37 cellular contexts compared by ENCODE assay signal in the genomic region with DNA sequence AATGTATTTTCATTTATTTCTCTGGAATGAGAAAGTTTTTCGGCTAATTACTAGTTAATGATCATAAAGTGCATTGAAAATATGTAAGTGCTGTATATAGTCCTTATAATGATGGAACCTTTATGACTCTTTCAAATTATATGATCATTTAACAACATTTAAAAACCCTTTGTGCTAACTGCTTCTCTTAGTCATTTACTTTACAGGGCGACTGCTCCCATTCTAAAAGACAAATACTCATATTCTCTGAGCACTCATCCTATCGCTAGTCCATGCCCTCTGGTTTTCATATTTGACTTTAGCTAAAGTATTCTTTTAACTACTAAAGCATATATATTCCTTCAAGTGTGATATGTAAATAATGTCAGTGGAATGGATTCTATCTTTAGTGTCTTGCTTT.
"Had no signal": no experiment of that assay in that cellular context is flagged by ENCODE, and none has a peak within 500 bp of the region (broad histone marks: within the 10 kb centered on the region; RNA-seq: fewer than 3 reads in every experiment).

No MANE protein-coding gene starts in this region.

- H3K36me3 ChIP-seq: ascending aorta, cardiac muscle cell, WERI-Rb-1 had no signal

- ATAC-seq: activated CD4-positive, alpha-beta T cell treated with anti-CD3 and anti-CD28 coated beads for 36 hours; activated CD4-positive, CD25-positive, alpha-beta regulatory T cell treated with anti-CD3 and anti-CD28 coated beads, Interleukin-2, amount 50 U/mL, for 24 hours; activated CD8-positive, alpha-beta memory T cell treated with anti-CD3 and anti-CD28 coated beads, Interleukin-2, amount 10 ng/mL, durations not matched to agents 7 days and 5 days; activated CD8-positive, alpha-beta T cell treated with anti-CD3 and anti-CD28 coated beads, Interleukin-2, amount 10 ng/mL, durations not matched to agents 7 days and 5 days; activated naive CD8-positive, alpha-beta T cell treated with anti-CD3 and anti-CD28 coated beads, Interleukin-2, amount 50 U/mL, for 24 hours; WTC11 had no signal

- H3K27ac ChIP-seq: ascending aorta, cardiac muscle cell, WERI-Rb-1 had no signal

- H3K36me3 Mint-ChIP-seq: activated CD8-positive, alpha-beta memory T cell treated with anti-CD3 and anti-CD28 coated beads, Interleukin-2, amount 10 ng/mL, durations not matched to agents 7 days and 5 days; activated naive CD4-positive, alpha-beta T cell treated with anti-CD3 and anti-CD28 coated beads, Interleukin-2, amount 10 ng/mL, durations not matched to agents 7 days and 5 days; activated naive CD4-positive, alpha-beta T cell treated with anti-CD3 and anti-CD28 coated beads, Interleukin-2, amount 50 U/mL, for 24 hours; activated naive CD8-positive, alpha-beta T cell; activated naive CD8-positive, alpha-beta T cell treated with anti-CD3 and anti-CD28 coated beads, Interleukin-2, amount 10 ng/mL, durations not matched to agents 7 days and 5 days; brain; WTC11 had no signal

- H3K9me3 Mint-ChIP-seq: activated CD4-positive, alpha-beta memory T cell treated with anti-CD3 and anti-CD28 coated beads, Interleukin-2, amount 10 ng/mL, durations not matched to agents 7 days and 5 days; activated CD4-positive, alpha-beta T cell treated with anti-CD3 and anti-CD28 coated beads, Interleukin-2, amount 10 ng/mL, durations not matched to agents 7 days and 5 days; activated naive CD4-positive, alpha-beta T cell treated with anti-CD3 and anti-CD28 coated beads, Interleukin-2, amount 10 ng/mL, durations not matched to agents 7 days and 5 days; activated naive CD4-positive, alpha-beta T cell treated with anti-CD3 and anti-CD28 coated beads, Interleukin-2, amount 50 U/mL, for 24 hours; activated naive CD8-positive, alpha-beta T cell treated with anti-CD3 and anti-CD28 coated beads, Interleukin-2, amount 10 ng/mL, durations not matched to agents 7 days and 5 days; activated naive CD8-positive, alpha-beta T cell treated with anti-CD3 and anti-CD28 coated beads, Interleukin-2, amount 50 U/mL, for 24 hours; activated T-cell treated with anti-CD3 and anti-CD28 coated beads, Interleukin-2, amount 50 U/mL, for 24 hours; activated T-helper 2 cell treated with anti-CD3 and anti-CD28 coated beads, Interferon-gamma antibody, Interleukin-2, Interleukin-4, amounts not matched to agents 10 μg/mL and 5 μg/mL and 100 μg/mL, durations not matched to agents 14 hours and 24 hours and 36 hours; brain; T-helper 1 cell treated with Interleukin-12 subunit alpha and Interleukin-12 subunit beta and Interleukin-4 antibody, amounts not matched to agents 30 μg/mL and 1 μg/mL, for 36 hours; WTC11 had no signal

- H3K27me3 Mint-ChIP-seq: activated CD4-positive, alpha-beta memory T cell treated with anti-CD3 and anti-CD28 coated beads, Interleukin-2, amount 10 ng/mL, durations not matched to agents 7 days and 5 days; activated CD4-positive, alpha-beta T cell treated with anti-CD3 and anti-CD28 coated beads for 36 hours; activated CD4-positive, alpha-beta T cell treated with anti-CD3 and anti-CD28 coated beads, Interleukin-2, amount 10 ng/mL, durations not matched to agents 7 days and 5 days; activated CD8-positive, alpha-beta memory T cell treated with anti-CD3 and anti-CD28 coated beads, Interleukin-2, amount 10 ng/mL, durations not matched to agents 7 days and 5 days; activated naive CD4-positive, alpha-beta T cell treated with anti-CD3 and anti-CD28 coated beads, Interleukin-2, amount 10 ng/mL, durations not matched to agents 7 days and 5 days; activated naive CD4-positive, alpha-beta T cell treated with anti-CD3 and anti-CD28 coated beads, Interleukin-2, amount 50 U/mL, for 24 hours; activated naive CD8-positive, alpha-beta T cell; activated naive CD8-positive, alpha-beta T cell treated with anti-CD3 and anti-CD28 coated beads, Interleukin-2, amount 10 ng/mL, durations not matched to agents 7 days and 5 days; activated naive CD8-positive, alpha-beta T cell treated with anti-CD3 and anti-CD28 coated beads, Interleukin-2, amount 50 U/mL, for 24 hours; activated T-cell treated with anti-CD3 and anti-CD28 coated beads, Interleukin-2, amount 50 U/mL, for 24 hours had no signal

- H3K4me3 ChIP-seq: ascending aorta, cardiac muscle cell had no signal

- DNase-seq: activated CD4-positive, alpha-beta memory T cell treated with anti-CD3 and anti-CD28 coated beads, Interleukin-2, amount 10 ng/mL, durations not matched to agents 7 days and 5 days; activated CD4-positive, alpha-beta T cell treated with anti-CD3 and anti-CD28 coated beads for 1 hour; activated CD4-positive, alpha-beta T cell treated with anti-CD3 and anti-CD28 coated beads for 36 hours; activated CD4-positive, alpha-beta T cell treated with anti-CD3 and anti-CD28 coated beads for 48 hours; activated CD4-positive, alpha-beta T cell treated with anti-CD3 and anti-CD28 coated beads, Interleukin-2, amount 10 ng/mL, durations not matched to agents 7 days and 5 days; activated CD4-positive, alpha-beta T cell treated with anti-CD3 and anti-CD28 coated beads, Interleukin-2, amount 50 U/mL, for 48 hours; activated CD4-positive, CD25-positive, alpha-beta regulatory T cell; activated CD8-positive, alpha-beta memory T cell treated with anti-CD3 and anti-CD28 coated beads for 24 hours; activated CD8-positive, alpha-beta memory T cell treated with anti-CD3 and anti-CD28 coated beads, Interleukin-2, amount 10 ng/mL, durations not matched to agents 7 days and 5 days; activated CD8-positive, alpha-beta memory T cell treated with anti-CD3 and anti-CD28 coated beads, Interleukin-2, amount 50 U/mL, for 48 hours; activated CD8-positive, alpha-beta T cell treated with anti-CD3 and anti-CD28 coated beads, Interleukin-2, amount 10 ng/mL, durations not matched to agents 7 days and 5 days; activated effector memory CD4-positive, alpha-beta T cell treated with Interleukin-2 at 50 U/mL for 16 hours; activated gamma-delta T cell; activated naive CD4-positive, alpha-beta T cell treated with anti-CD3 and anti-CD28 coated beads, Interleukin-2, amount 10 ng/mL, durations not matched to agents 7 days and 5 days; activated naive CD4-positive, alpha-beta T cell treated with Interleukin-2 at 50 U/mL for 16 hours; activated naive CD8-positive, alpha-beta T cell treated with anti-CD3 and anti-CD28 coated beads, Interleukin-2, amount 10 ng/mL, durations not matched to agents 7 days and 5 days; activated naive CD8-positive, alpha-beta T cell treated with anti-CD3 and anti-CD28 coated beads, Interleukin-2, amount 50 U/mL, for 24 hours; activated T-cell treated with anti-CD3 and anti-CD28 coated beads, Interleukin-2, amount 50 U/mL, for 24 hours; activated T-cell treated with anti-CD3 and anti-CD28 coated beads, Interleukin-2, amount 50 U/mL, for 48 hours; amygdala; anterior cingulate cortex; caudate nucleus; SW 1271; T-helper 1 cell; T-helper 2 cell; T-helper 9 cell; WERI-Rb-1 had no signal

- H3K4me3 Mint-ChIP-seq: activated CD4-positive, alpha-beta memory T cell treated with anti-CD3 and anti-CD28 coated beads, Interleukin-2, amount 10 ng/mL, durations not matched to agents 7 days and 5 days; activated CD4-positive, alpha-beta T cell treated with anti-CD3 and anti-CD28 coated beads for 36 hours; activated CD4-positive, alpha-beta T cell treated with anti-CD3 and anti-CD28 coated beads, Interleukin-2, amount 10 ng/mL, durations not matched to agents 7 days and 5 days; activated CD8-positive, alpha-beta memory T cell treated with anti-CD3 and anti-CD28 coated beads, Interleukin-2, amount 10 ng/mL, durations not matched to agents 7 days and 5 days; activated CD8-positive, alpha-beta T cell treated with anti-CD3 and anti-CD28 coated beads, Interleukin-2, amount 10 ng/mL, durations not matched to agents 7 days and 5 days; activated naive CD4-positive, alpha-beta T cell treated with anti-CD3 and anti-CD28 coated beads, Interleukin-2, amount 10 ng/mL, durations not matched to agents 7 days and 5 days; activated naive CD4-positive, alpha-beta T cell treated with anti-CD3 and anti-CD28 coated beads, Interleukin-2, amount 50 U/mL, for 24 hours; activated naive CD8-positive, alpha-beta T cell; activated naive CD8-positive, alpha-beta T cell treated with anti-CD3 and anti-CD28 coated beads, Interleukin-2, amount 10 ng/mL, durations not matched to agents 7 days and 5 days; activated naive CD8-positive, alpha-beta T cell treated with anti-CD3 and anti-CD28 coated beads, Interleukin-2, amount 50 U/mL, for 24 hours; activated T-cell treated with anti-CD3 and anti-CD28 coated beads, Interleukin-2, amount 50 U/mL, for 24 hours; brain; T-helper 1 cell treated with Interleukin-12 subunit alpha and Interleukin-12 subunit beta and Interleukin-4 antibody, amounts not matched to agents 30 μg/mL and 1 μg/mL, for 36 hours; T-helper 2 cell treated with Interferon-gamma antibody and Interleukin-4, amounts not matched to agents 5 μg/mL and 100 μg/mL, for 36 hours; WTC11 had no signal

- H3K27me3 ChIP-seq: ascending aorta, cardiac muscle cell had no signal

- H3K27ac Mint-ChIP-seq: activated CD4-positive, alpha-beta memory T cell treated with anti-CD3 and anti-CD28 coated beads, Interleukin-2, amount 10 ng/mL, durations not matched to agents 7 days and 5 days; activated CD4-positive, alpha-beta T cell treated with anti-CD3 and anti-CD28 coated beads for 36 hours; activated CD4-positive, alpha-beta T cell treated with anti-CD3 and anti-CD28 coated beads, Interleukin-2, amount 10 ng/mL, durations not matched to agents 7 days and 5 days; activated CD8-positive, alpha-beta memory T cell treated with anti-CD3 and anti-CD28 coated beads, Interleukin-2, amount 10 ng/mL, durations not matched to agents 7 days and 5 days; activated CD8-positive, alpha-beta T cell treated with anti-CD3 and anti-CD28 coated beads, Interleukin-2, amount 10 ng/mL, durations not matched to agents 7 days and 5 days; activated naive CD4-positive, alpha-beta T cell treated with anti-CD3 and anti-CD28 coated beads, Interleukin-2, amount 10 ng/mL, durations not matched to agents 7 days and 5 days; activated naive CD4-positive, alpha-beta T cell treated with anti-CD3 and anti-CD28 coated beads, Interleukin-2, amount 50 U/mL, for 24 hours; activated naive CD8-positive, alpha-beta T cell; activated naive CD8-positive, alpha-beta T cell treated with anti-CD3 and anti-CD28 coated beads, Interleukin-2, amount 10 ng/mL, durations not matched to agents 7 days and 5 days; activated naive CD8-positive, alpha-beta T cell treated with anti-CD3 and anti-CD28 coated beads, Interleukin-2, amount 50 U/mL, for 24 hours; activated T-cell treated with anti-CD3 and anti-CD28 coated beads, Interleukin-2, amount 50 U/mL, for 24 hours; activated T-helper 2 cell treated with anti-CD3 and anti-CD28 coated beads, Interferon-gamma antibody, Interleukin-2, Interleukin-4, amounts not matched to agents 10 μg/mL and 5 μg/mL and 100 μg/mL, durations not matched to agents 14 hours and 24 hours and 36 hours; T-helper 1 cell treated with Interleukin-12 subunit alpha and Interleukin-12 subunit beta and Interleukin-4 antibody, amounts not matched to agents 30 μg/mL and 1 μg/mL, for 36 hours; T-helper 2 cell treated with Interferon-gamma antibody and Interleukin-4, amounts not matched to agents 5 μg/mL and 100 μg/mL, for 36 hours; WTC11 had no signal

- H3K9me3 ChIP-seq: ascending aorta had no signal

- H3K4me1 Mint-ChIP-seq: activated CD4-positive, alpha-beta memory T cell treated with anti-CD3 and anti-CD28 coated beads, Interleukin-2, amount 10 ng/mL, durations not matched to agents 7 days and 5 days; activated CD4-positive, alpha-beta T cell treated with anti-CD3 and anti-CD28 coated beads for 36 hours; activated CD4-positive, alpha-beta T cell treated with anti-CD3 and anti-CD28 coated beads, Interleukin-2, amount 10 ng/mL, durations not matched to agents 7 days and 5 days; activated CD8-positive, alpha-beta memory T cell treated with anti-CD3 and anti-CD28 coated beads, Interleukin-2, amount 10 ng/mL, durations not matched to agents 7 days and 5 days; activated naive CD4-positive, alpha-beta T cell treated with anti-CD3 and anti-CD28 coated beads, Interleukin-2, amount 10 ng/mL, durations not matched to agents 7 days and 5 days; activated naive CD4-positive, alpha-beta T cell treated with anti-CD3 and anti-CD28 coated beads, Interleukin-2, amount 50 U/mL, for 24 hours; activated naive CD8-positive, alpha-beta T cell treated with anti-CD3 and anti-CD28 coated beads, Interleukin-2, amount 10 ng/mL, durations not matched to agents 7 days and 5 days; activated naive CD8-positive, alpha-beta T cell treated with anti-CD3 and anti-CD28 coated beads, Interleukin-2, amount 50 U/mL, for 24 hours had no signal

- H3K4me1 ChIP-seq: ascending aorta had no signal
